In genomic region chr10:63227207-63227895, GRCh38 we compare ENCODE assay signal across 10 cellular contexts.
DNase-seq lines count a peak whose midpoint lies in the region; ATAC-seq, FAIRE-seq and TF ChIP-seq lines count a peak whose summit lies in the region.
"Had no signal": no experiment of that assay in that cellular context is flagged by ENCODE, and none has a peak within 500 bp of the region (broad histone marks: within the 10 kb centered on the region; RNA-seq: fewer than 3 reads in every experiment).

No MANE protein-coding gene starts in this region.

- H3K4me3 ChIP-seq in breast epithelium, result no peak overlapping the region
- H3K4me3 ChIP-seq: coronary artery had no signal

- H3K36me3 ChIP-seq in breast epithelium, result no peaks in the 10 kb centered on the region

- TF ChIP-seq CTCF in MCF 10A (IDR thresholded peaks at IDR 0.05; ENCODE audit: unreplicated experiment) (no peak), breast epithelium (IDR thresholded peaks at IDR 0.05) (no peak), nephron progenitor cell (IDR thresholded peaks at IDR 0.05) (no peak)

- CTCF ChIA-PET in MCF 10A (lab: Yijun Ruan, JAX), result interaction anchor here (0.6 kb wide), 1 partner anchor 1366 kb away, joined by 3 read pairs; no protein-coding TSS in a partner anchor

- DNase-seq in MCF 10A (ENCODE audit: unreplicated experiment), result no peak
- DNase-seq in breast epithelium (ENCODE audit: low spot score in 2 of 2), result no peak
- DNase-seq in activated naive CD8-positive, alpha-beta T cell treated with anti-CD3 and anti-CD28 coated beads, Interleukin-2, amount 50 U/mL, for 24 hours, result no peak
- no peak for DNase-seq in GM12891 (ENCODE audit: insufficient read length, low spot score)
- DNase-seq in nephron progenitor cell, result no peak
- no peak for DNase-seq in OCI-M1 (lab: John Stamatoyannopoulos, UW)
- DNase-seq: activated CD4-positive, CD25-positive, alpha-beta regulatory T cell treated with anti-CD3 and anti-CD28 coated beads, Interleukin-2, amount 50 U/mL, for 72 hours had no signal

- H3K4me1 Mint-ChIP-seq in MCF 10A (ENCODE audit: insufficient read depth, unreplicated experiment), result no peaks in the 10 kb centered on the region
- H3K4me1 Mint-ChIP-seq in activated naive CD8-positive, alpha-beta T cell treated with anti-CD3 and anti-CD28 coated beads, Interleukin-2, amount 50 U/mL, for 24 hours, result peaks cover 67% of the 10 kb centered on the region
- no peaks in the 10 kb centered on the region for H3K4me1 Mint-ChIP-seq in nephron progenitor cell

- H3K27me3 Mint-ChIP-seq in MCF 10A (ENCODE audit: insufficient read depth, unreplicated experiment) (no peaks in the 10 kb centered on the region), nephron progenitor cell (ENCODE audit: low read depth, poor library complexity) (no peaks in the 10 kb centered on the region)
- no peaks in the 10 kb centered on the region for H3K27me3 Mint-ChIP-seq in activated naive CD8-positive, alpha-beta T cell treated with anti-CD3 and anti-CD28 coated beads, Interleukin-2, amount 50 U/mL, for 24 hours

- ATAC-seq in HG03354 (IDR thresholded peaks at IDR 0.05; ENCODE audit: poor library complexity, severe bottlenecking, unreplicated experiment) (peak; percentile 74), GM19035 (IDR thresholded peaks at IDR 0.05; ENCODE audit: unreplicated experiment) (no peak)
- ATAC-seq in activated naive CD8-positive, alpha-beta T cell treated with anti-CD3 and anti-CD28 coated beads, Interleukin-2, amount 50 U/mL, for 24 hours, result peak; percentile 61

- H3K9me3 Mint-ChIP-seq in MCF 10A (ENCODE audit: unreplicated experiment), result no peaks in the 10 kb centered on the region
- no peaks in the 10 kb centered on the region for H3K9me3 Mint-ChIP-seq in activated naive CD8-positive, alpha-beta T cell treated with anti-CD3 and anti-CD28 coated beads, Interleukin-2, amount 50 U/mL, for 24 hours
- H3K9me3 Mint-ChIP-seq in nephron progenitor cell, result no peaks in the 10 kb centered on the region

- H3K27ac Mint-ChIP-seq in MCF 10A (ENCODE audit: low read depth, unreplicated experiment) (peak overlapping the region; percentile 44), nephron progenitor cell (no peak overlapping the region)
- peak overlapping the region; percentile 82 for H3K27ac Mint-ChIP-seq in activated naive CD8-positive, alpha-beta T cell treated with anti-CD3 and anti-CD28 coated beads, Interleukin-2, amount 50 U/mL, for 24 hours

- no peaks in the 10 kb centered on the region for H3K9me3 ChIP-seq in breast epithelium

- POLR2A ChIA-PET in MCF 10A (lab: Yijun Ruan, JAX), result interaction anchor here (0.7 to 1.5 kb wide), 3 partner anchors 41 to 220 kb away, joined by 3 to 12 read pairs (median 4); no protein-coding TSS in a partner anchor

- H3K36me3 Mint-ChIP-seq in MCF 10A (ENCODE audit: insufficient read depth, unreplicated experiment) (peaks cover 21% of the 10 kb centered on the region), nephron progenitor cell (ENCODE audit: low read depth) (peaks cover 25% of the 10 kb centered on the region)
- H3K36me3 Mint-ChIP-seq in activated naive CD8-positive, alpha-beta T cell treated with anti-CD3 and anti-CD28 coated beads, Interleukin-2, amount 50 U/mL, for 24 hours (ENCODE audit: low read depth), result peaks cover 10% of the 10 kb centered on the region

- intact Hi-C loops in MCF 10A (cut with micrococcal nuclease), result no loop called here
- intact Hi-C loops in breast epithelium (cut with DNase I; ENCODE audit: low total_unique reads), result no loop called here

- TF ChIP-seq POLR2A in breast epithelium (IDR thresholded peaks at IDR 0.05) (no peak), GM12891 (IDR thresholded peaks at IDR 0.05; ENCODE audit: low read depth, low read length) (no peak)

- H3K27ac ChIP-seq in breast epithelium, result no peak overlapping the region
- H3K27ac ChIP-seq: coronary artery had no signal

- H3K4me1 ChIP-seq in breast epithelium, result no peaks in the 10 kb centered on the region

- H3K4me3 Mint-ChIP-seq in MCF 10A (ENCODE audit: unreplicated experiment) (no peak overlapping the region), nephron progenitor cell (no peak overlapping the region)
- peak overlapping the region; percentile 19 for H3K4me3 Mint-ChIP-seq in activated naive CD8-positive, alpha-beta T cell treated with anti-CD3 and anti-CD28 coated beads, Interleukin-2, amount 50 U/mL, for 24 hours

- H3K27me3 ChIP-seq in breast epithelium, result no peaks in the 10 kb centered on the region

- BruUV-seq in MCF 10A (replicated peaks; lab: Mats Ljungman, UMichigan), result TSS peak; percentile 8

- FAIRE-seq in GM12891 (lab: Jason Lieb, UNC), result no peak

TF ChIP-seq in GM12891, 5 proteins besides CTCF, POLR2A, EP300 and RAD21:
- TF ChIP-seq POU2F2 (IDR thresholded peaks at IDR 0.05; ENCODE audit: low read depth, low read length) (no peak), PAX5 (IDR thresholded peaks at IDR 0.05; ENCODE audit: insufficient read depth, low read length, severe bottlenecking) (no peak), SPI1 (IDR thresholded peaks at IDR 0.05; ENCODE audit: low read depth, low read length) (no peak), POLR2AphosphoS5 (IDR thresholded peaks at IDR 0.05; ENCODE audit: low read depth, low read length) (no peak), TAF1 (IDR thresholded peaks at IDR 0.05; ENCODE audit: low read depth, low read length) (no peak)
